12 cellular contexts compared by ENCODE assay signal in genomic region chr22:23509571-23510302, GRCh38.
DNase-seq lines count a peak whose midpoint lies in the region; ATAC-seq and TF ChIP-seq lines count a peak whose summit lies in the region.
"Had no signal": no experiment of that assay in that cellular context is flagged by ENCODE, and none has a peak within 500 bp of the region (broad histone marks: within the 10 kb centered on the region; RNA-seq: fewer than 3 reads in every experiment).

No MANE protein-coding gene starts in this region.

- peak overlapping the region in 2 of 3 experiments; percentile 44 to 56 for H3K4me3 Mint-ChIP-seq in nephron
- H3K4me3 Mint-ChIP-seq in activated CD4-positive, alpha-beta T cell treated with anti-CD3 and anti-CD28 coated beads, Interleukin-2, amount 10 ng/mL, durations not matched to agents 7 days and 5 days, result no peak overlapping the region
- H3K4me3 Mint-ChIP-seq: activated T-cell treated with anti-CD3 and anti-CD28 coated beads, Interleukin-2, amount 50 U/mL, for 24 hours had no signal

- H3K79me2 ChIP-seq in OCI-LY7 (ENCODE audit: insufficient read depth, low read depth, low read length), result no peaks in the 10 kb centered on the region

- DNase-seq in BE2C, result peak; percentile 65
- DNase-seq in NCI-H1092 treated with DMSO at 0.1 percent for 48 hours (lab: John Stamatoyannopoulos, UW), result peak; percentile 56
- peak; percentile 53 to 87 for DNase-seq in cardiac fibroblast (ENCODE audit: low read depth in 2 of 2)
- DNase-seq in OCI-LY7 (ENCODE audit: low spot score), result no peak
- DNase-seq in activated CD4-positive, alpha-beta T cell treated with anti-CD3 and anti-CD28 coated beads, Interleukin-2, amount 10 ng/mL, durations not matched to agents 7 days and 5 days, result no peak
- DNase-seq in Kasumi-1 (lab: John Stamatoyannopoulos, UW), result no peak
- DNase-seq: activated T-cell treated with anti-CD3 and anti-CD28 coated beads, Interleukin-2, amount 50 U/mL, for 24 hours; NCI-H146; pancreas had no signal

- CTCF ChIA-PET in OCI-LY7 (lab: Charles Lee; ENCODE audit: unreplicated experiment), result no interaction called here
- CTCF ChIA-PET in activated CD4-positive, alpha-beta T cell treated with anti-CD3 and anti-CD28 coated beads, Interleukin-2, amount 10 ng/mL, durations not matched to agents 7 days and 5 days (lab: Charles Lee), result interaction anchor here (0.6 to 1.4 kb wide), 2 partner anchors 13 to 390 kb away, joined by 4 read pairs; no protein-coding TSS in a partner anchor

- TF ChIP-seq CTCF in BE2C (IDR thresholded peaks at IDR 0.05; ENCODE audit: low read depth, low read length) (no peak), cardiac fibroblast (IDR thresholded peaks at IDR 0.05; ENCODE audit: low read depth, low read length) (no peak), nephron (IDR thresholded peaks at IDR 0.05; ENCODE audit: unreplicated experiment in 3 of 3) (no peak), OCI-LY7 (conservative IDR thresholded peaks at IDR 0.05; ENCODE audit: low read length) (no peak)

- H3K9me3 Mint-ChIP-seq in nephron, result no peaks in the 10 kb centered on the region
- H3K9me3 Mint-ChIP-seq in activated CD4-positive, alpha-beta T cell treated with anti-CD3 and anti-CD28 coated beads, Interleukin-2, amount 10 ng/mL, durations not matched to agents 7 days and 5 days, result no peaks in the 10 kb centered on the region
- H3K9me3 Mint-ChIP-seq: activated T-cell treated with anti-CD3 and anti-CD28 coated beads, Interleukin-2, amount 50 U/mL, for 24 hours had no signal

- no peak overlapping the region for H3K27ac ChIP-seq in OCI-LY7 (ENCODE audit: low read depth, low read length, poor library complexity, severe bottlenecking)
- H3K27ac ChIP-seq: pancreas, SJSA1 had no signal

- H3K27me3 ChIP-seq in BE2C, result no peaks in the 10 kb centered on the region
- H3K27me3 ChIP-seq: pancreas, SJSA1 had no signal

- no peaks in the 10 kb centered on the region for H3K36me3 Mint-ChIP-seq in nephron (ENCODE audit: low read depth)
- H3K36me3 Mint-ChIP-seq in activated CD4-positive, alpha-beta T cell treated with anti-CD3 and anti-CD28 coated beads, Interleukin-2, amount 10 ng/mL, durations not matched to agents 7 days and 5 days (ENCODE audit: low read depth), result no peaks in the 10 kb centered on the region

- intact Hi-C loops in OCI-LY7 (cut with micrococcal nuclease; ENCODE audit: unreplicated experiment), result no loop called here

- H3K4me1 ChIP-seq in BE2C, result no peaks in the 10 kb centered on the region; the same call in 1 of the 2 replicates
- peaks cover 8% of the 10 kb centered on the region for H3K4me1 ChIP-seq in OCI-LY7 (ENCODE audit: insufficient read depth, low read length, poor library complexity, severe bottlenecking)
- H3K4me1 ChIP-seq: pancreas, SJSA1 had no signal

- peak overlapping the region; percentile 71 to 81 (median 73) for H3K27ac Mint-ChIP-seq in nephron
- H3K27ac Mint-ChIP-seq in activated CD4-positive, alpha-beta T cell treated with anti-CD3 and anti-CD28 coated beads, Interleukin-2, amount 10 ng/mL, durations not matched to agents 7 days and 5 days, result no peak overlapping the region
- H3K27ac Mint-ChIP-seq: activated T-cell treated with anti-CD3 and anti-CD28 coated beads, Interleukin-2, amount 50 U/mL, for 24 hours had no signal

- H3K4me3 ChIP-seq in BE2C (ENCODE audit: low read depth, low read length) (peak overlapping the region; percentile 52), cardiac fibroblast (replicated peaks in 1 of 2; ENCODE audit: low read depth in 2 of 2, low read length in 2 of 2) (no peak overlapping the region), OCI-LY7 (ENCODE audit: low read depth, low read length, poor library complexity, severe bottlenecking) (no peak overlapping the region)
- H3K4me3 ChIP-seq: pancreas, SJSA1 had no signal

- H3K4me2 ChIP-seq in OCI-LY7 (ENCODE audit: low read length), result no peak overlapping the region

- peaks cover 25% of the 10 kb centered on the region for H3K4me1 Mint-ChIP-seq in nephron
- no peaks in the 10 kb centered on the region for H3K4me1 Mint-ChIP-seq in activated CD4-positive, alpha-beta T cell treated with anti-CD3 and anti-CD28 coated beads, Interleukin-2, amount 10 ng/mL, durations not matched to agents 7 days and 5 days

- H4K20me1 ChIP-seq in OCI-LY7 (ENCODE audit: insufficient read depth, low read length), result no peaks in the 10 kb centered on the region

- no peaks in the 10 kb centered on the region for H3K9me2 ChIP-seq in OCI-LY7 (ENCODE audit: insufficient read depth, low read length)

- H3K27me3 Mint-ChIP-seq in nephron (ENCODE audit: low read depth), result peaks cover 10% of the 10 kb centered on the region
- H3K27me3 Mint-ChIP-seq in activated CD4-positive, alpha-beta T cell treated with anti-CD3 and anti-CD28 coated beads, Interleukin-2, amount 10 ng/mL, durations not matched to agents 7 days and 5 days, result no peaks in the 10 kb centered on the region

- H2AFZ ChIP-seq in OCI-LY7 (ENCODE audit: low read length), result no peak overlapping the region

- POLR2A ChIA-PET in OCI-LY7 (lab: Charles Lee), result no interaction called here
- POLR2A ChIA-PET in activated CD4-positive, alpha-beta T cell treated with anti-CD3 and anti-CD28 coated beads, Interleukin-2, amount 10 ng/mL, durations not matched to agents 7 days and 5 days (lab: Charles Lee), result no interaction called here

- no peak for ATAC-seq in GM19455 (IDR thresholded peaks at IDR 0.05; ENCODE audit: unreplicated experiment)
- ATAC-seq: pancreas had no signal

- H3K9me3 ChIP-seq in BE2C, result no peaks in the 10 kb centered on the region
- no peaks in the 10 kb centered on the region for H3K9me3 ChIP-seq in OCI-LY7 (ENCODE audit: low read length)
- H3K9me3 ChIP-seq: pancreas, SJSA1 had no signal

- BruUV-seq in OCI-LY7 (replicated peaks; lab: Mats Ljungman, UMichigan), result no TSS peak

- no peaks in the 10 kb centered on the region for H3K36me3 ChIP-seq in BE2C
- no peaks in the 10 kb centered on the region for H3K36me3 ChIP-seq in OCI-LY7 (ENCODE audit: insufficient read depth, low read length)
- H3K36me3 ChIP-seq: pancreas, SJSA1 had no signal

Comparison
In these comparisons a context has a peak if more than half of its experiments do, and no peak if none do; other contexts are left out.
1. DNase-seq: peak in BE2C (single experiment), NCI-H1092 treated with DMSO at 0.1 percent for 48 hours (single experiment) and cardiac fibroblast (2 of 2); none in OCI-LY7 (single experiment), activated CD4-positive, alpha-beta T cell treated with anti-CD3 and anti-CD28 coated beads, Interleukin-2, amount 10 ng/mL, durations not matched to agents 7 days and 5 days (single experiment) and Kasumi-1 (0 of 2).